20 cellular contexts compared by ENCODE assay signal in genomic region chr20:14561733-14562132, GRCh38.
A peak's percentile ranks its signal among the peaks of the same experiment; 100 is the strongest.
DNase-seq lines count a peak whose midpoint lies in the region; ATAC-seq, FAIRE-seq and TF ChIP-seq lines count a peak whose summit lies in the region.
"Had no signal": no experiment of that assay in that cellular context is flagged by ENCODE, and none has a peak within 500 bp of the region (broad histone marks: within the 10 kb centered on the region; RNA-seq: fewer than 3 reads in every experiment).

No MANE protein-coding gene starts in this region.

- H3K4me2 ChIP-seq in HepG2 (ENCODE audit: low read depth, low read length), result no peak overlapping the region
- H3K4me2 ChIP-seq: KMS-11 had no signal

- intact Hi-C loops in HepG2 (cut with micrococcal nuclease; ENCODE audit: unreplicated experiment), result no loop called here

- TF ChIP-seq CTCF in liver (IDR thresholded peaks at IDR 0.05; ENCODE audit: low read depth, low read length, missing input control) (no peak), HepG2 (CRISPR knock-in tag; IDR thresholded peaks at IDR 0.05) (no peak), VCaP (conservative IDR thresholded peaks at IDR 0.05) (peak; percentile 44), fibroblast of villous mesenchyme (IDR thresholded peaks at IDR 0.05; ENCODE audit: insufficient read depth, low read depth, low read length) (peak; percentile 15)

- H3K9me3 ChIP-seq in liver (ENCODE audit: control insufficient read depth in 4 of 4, low read length in 3 of 4) (peaks cover 0 to 2% (median 0%) of the 10 kb centered on the region in 4 donors), HepG2 (ENCODE audit: low read length) (peaks cover 12% of the 10 kb centered on the region; the same call in 1 of the 2 replicates)
- H3K9me3 ChIP-seq: esophagus muscularis mucosa, mucosa of descending colon, transverse colon had no signal

- no peak overlapping the region for H3K27ac ChIP-seq in liver (ENCODE audit: low read depth in 1 of 2, low read length in 2 of 2)
- H3K27ac ChIP-seq in HepG2 (ENCODE audit: extremely low read length, insufficient read depth, low read length), result no peak overlapping the region
- H3K27ac ChIP-seq in VCaP, result no peak overlapping the region
- H3K27ac ChIP-seq: esophagus muscularis mucosa, KMS-11, transverse colon had no signal

- no peak overlapping the region for H3K9ac ChIP-seq in liver (ENCODE audit: low read depth in 1 of 2, low read length in 2 of 2)
- no peak overlapping the region for H3K9ac ChIP-seq in HepG2 (ENCODE audit: insufficient read depth, low read depth, low read length)
- H3K9ac ChIP-seq: KMS-11 had no signal

- no peak for TF ChIP-seq POLR2A in HepG2 (IDR thresholded peaks at IDR 0.05; ENCODE audit: insufficient read depth in 1 of 2, low read depth in 2 of 2, low read length in 2 of 2)

- H3K4me1 ChIP-seq in liver (ENCODE audit: control insufficient read depth in 4 of 4, insufficient read depth in 4 of 4, low read length in 3 of 4), result no peaks in the 10 kb centered on the region
- no peaks in the 10 kb centered on the region for H3K4me1 ChIP-seq in HepG2 (ENCODE audit: insufficient read depth, low read length)
- H3K4me1 ChIP-seq: esophagus muscularis mucosa, transverse colon had no signal

- in situ Hi-C loops in HepG2 (cut with HindIII; ENCODE audit: extremely low pct_ligation_motif_present, low pct_unique_long_range_greater_than_20kb), result no loop called here

- ATAC-seq in HepG2, result no peak
- ATAC-seq: activated T-helper 17 cell treated with anti-CD3 and anti-CD28 coated beads, Interleukin-2, amount 50 U/mL, for 72 hours; left colon; mucosa of descending colon had no signal

- 76% methylated on average over 5 of the region's 5 CpGs for WGBS in liver
- WGBS in HepG2 (ENCODE audit: low lambda C conversion rate), result 37% methylated on average over 5 of the region's 5 CpGs

- no peaks in the 10 kb centered on the region for H4K20me1 ChIP-seq in HepG2 (ENCODE audit: insufficient read depth, low read length)

- no TSS peak for BruUV-seq in HepG2 (replicated peaks; lab: Mats Ljungman, UMichigan)

- FAIRE-seq in HepG2 (lab: Jason Lieb, UNC), result no peak

- TF ChIP-seq EP300 in HepG2 (IDR thresholded peaks at IDR 0.05; ENCODE audit: low read depth in 2 of 2, low read length in 2 of 2), result no peak
- TF ChIP-seq EP300 in HepG2 (CRISPR knock-in tag; IDR thresholded peaks at IDR 0.05; ENCODE audit: borderline replicate concordance), result no peak

- H3K4me3 ChIP-seq in liver (ENCODE audit: low read depth in 1 of 3, low read length in 3 of 3) (no peak overlapping the region), HepG2 (replicated peaks in 1 of 3; ENCODE audit: insufficient read depth in 1 of 3, low read depth in 2 of 3, low read length in 3 of 3) (no peak overlapping the region), fibroblast of villous mesenchyme (ENCODE audit: low read depth, low read length) (no peak overlapping the region)
- H3K4me3 ChIP-seq: esophagus muscularis mucosa, mucosa of descending colon, transverse colon had no signal

- H3K27me3 ChIP-seq in liver (ENCODE audit: control insufficient read depth in 4 of 4, insufficient read depth in 4 of 4, low read length in 3 of 4) (no peaks in the 10 kb centered on the region), HepG2 (ENCODE audit: control insufficient read depth in 1 of 2, insufficient read depth in 2 of 2, low read length in 2 of 2) (no peaks in the 10 kb centered on the region)
- H3K27me3 ChIP-seq: esophagus muscularis mucosa, transverse colon had no signal

- DNase-seq in HepG2 (ENCODE audit: low spot score) (no peak), fibroblast of villous mesenchyme (ENCODE audit: low read depth) (peak; percentile 43), DMS153 treated with DMSO at 0.1 percent for 48 hours (lab: John Stamatoyannopoulos, UW; ENCODE audit: unreplicated experiment) (no peak), NCI-H748 treated with DMSO at 0.1 percent for 48 hours (lab: John Stamatoyannopoulos, UW) (no peak), NAMALWA (ENCODE audit: low spot score) (no peak), globus pallidus (ENCODE audit: low spot score) (no peak)
- DNase-seq: activated CD4-positive, CD25-positive, alpha-beta regulatory T cell treated with anti-CD3 and anti-CD28 coated beads, Interleukin-2, amount 50 U/mL, for 72 hours; activated naive CD8-positive, alpha-beta T cell treated with anti-CD3 and anti-CD28 coated beads, Interleukin-2, amount 10 ng/mL, durations not matched to agents 7 days and 5 days; left colon; mucosa of descending colon; NCI-H1105 treated with DMSO at 0.1 percent for 48 hours; NCI-H2227 treated with DMSO at 0.1 percent for 48 hours; NK-92 treated with Interleukin-12 subunit alpha and Interleukin-12 subunit beta, amount 100 ng/mL, for 24 hours; stimulated activated naive CD4-positive, alpha-beta T cell treated with Interleukin-2 at 50 U/mL for 16 hours; transverse colon had no signal

- H3K79me2 ChIP-seq in HepG2 (ENCODE audit: insufficient read depth, low read length), result no peaks in the 10 kb centered on the region

- POLR2A ChIA-PET in HepG2 (lab: Yijun Ruan, JAX), result no interaction called here

- no peak overlapping the region for H2AFZ ChIP-seq in HepG2 (ENCODE audit: low read length)

- CTCF ChIA-PET in HepG2 (lab: Yijun Ruan, JAX; ENCODE audit: low intra/inter-chr PET ratio, low total read pairs), result no interaction called here

- no peaks in the 10 kb centered on the region for H3K36me3 ChIP-seq in liver (ENCODE audit: control insufficient read depth in 4 of 4, insufficient read depth in 3 of 4, low read depth in 1 of 4, low read length in 3 of 4)
- H3K36me3 ChIP-seq in HepG2 (replicated peaks in 1 of 2; ENCODE audit: control insufficient read depth in 1 of 2, insufficient read depth in 2 of 2, low read length in 2 of 2), result no peaks in the 10 kb centered on the region
- H3K36me3 ChIP-seq: esophagus muscularis mucosa, transverse colon had no signal

- TF ChIP-seq RAD21 in liver (IDR thresholded peaks at IDR 0.05) (peak; percentile 47 to 66), HepG2 (CRISPR knock-in tag; IDR thresholded peaks at IDR 0.05) (no peak)

TF ChIP-seq in liver, 16 proteins besides CTCF, POLR2A, EP300 and RAD21 (continues in another document):
- TF ChIP-seq EGR1 (IDR thresholded peaks at IDR 0.05; ENCODE audit: low read depth in 2 of 2) (no peak), GABPA (IDR thresholded peaks at IDR 0.05 in 1 of 2, conservative IDR thresholded peaks at IDR 0.05 in 1 of 2) (no peak), ATF3 (IDR thresholded peaks at IDR 0.05) (no peak), ZBTB33 (IDR thresholded peaks at IDR 0.05) (no peak), HNF4A (conservative IDR thresholded peaks at IDR 0.05) (no peak), SP1 (IDR thresholded peaks at IDR 0.05) (no peak), FOXA1 (IDR thresholded peaks at IDR 0.05) (no peak), FOXA2 (IDR thresholded peaks at IDR 0.05) (no peak), JUND (IDR thresholded peaks at IDR 0.05) (no peak)

TF ChIP-seq in HepG2, 621 proteins besides CTCF, POLR2A, EP300 and RAD21:
- TF ChIP-seq ZNF10 (CRISPR knock-in tag; IDR thresholded peaks at IDR 0.05; ENCODE audit: borderline replicate concordance, low read depth) (no peak), PRPF4 (IDR thresholded peaks at IDR 0.05; ENCODE audit: low read depth, low read length, poor library complexity, severe bottlenecking) (no peak), E2F1 (CRISPR knock-in tag; IDR thresholded peaks at IDR 0.05) (no peak), MED13 (CRISPR knock-in tag; IDR thresholded peaks at IDR 0.05) (no peak), FOXO1 (CRISPR knock-in tag; IDR thresholded peaks at IDR 0.05) (no peak), ZNF547 (CRISPR knock-in tag; IDR thresholded peaks at IDR 0.05) (no peak), MAX (IDR thresholded peaks at IDR 0.05) (no peak), ZNF773 (CRISPR knock-in tag; IDR thresholded peaks at IDR 0.05; ENCODE audit: borderline replicate concordance) (no peak), ZBTB43 (CRISPR knock-in tag; conservative IDR thresholded peaks at IDR 0.05) (no peak), MBNL3 (CRISPR knock-in tag; conservative IDR thresholded peaks at IDR 0.05) (no peak), MTF2 (CRISPR knock-in tag; IDR thresholded peaks at IDR 0.05; ENCODE audit: borderline replicate concordance) (no peak)

Comparison
In these comparisons a context has a peak if more than half of its experiments do, and no peak if none do; other contexts are left out.
1. CTCF ChIP-seq: peak in VCaP (single experiment) and fibroblast of villous mesenchyme (single experiment); none in liver (single experiment) and HepG2 (single experiment).